In the genomic region with DNA sequence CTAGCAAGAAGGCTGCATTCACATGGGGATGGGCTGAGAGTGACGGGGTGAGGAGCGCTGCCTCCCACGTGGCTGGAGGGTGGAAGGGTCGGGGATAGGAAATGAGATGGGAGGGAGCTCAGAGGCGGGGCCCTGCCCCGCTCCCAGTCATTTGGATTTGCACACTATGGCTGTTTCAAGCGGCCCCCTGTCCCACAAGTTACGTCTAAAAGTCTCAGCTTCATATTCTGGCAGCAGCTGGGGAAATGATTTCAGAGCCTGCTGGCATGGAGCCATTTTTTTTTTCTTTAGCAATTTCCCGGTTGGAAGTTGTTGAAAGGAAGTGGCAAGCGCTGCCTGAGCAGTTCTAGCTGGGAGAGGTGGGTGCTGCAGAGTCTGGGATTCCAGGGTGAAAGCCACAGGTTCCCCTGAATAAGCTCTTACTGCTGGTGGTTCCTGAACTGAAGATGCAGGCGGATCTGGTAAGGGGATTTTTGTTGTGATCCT, we compare ENCODE assay signal across 1 cellular context.
TF ChIP-seq lines count a peak whose summit lies in the region.

No MANE protein-coding gene starts in this region.

TF ChIP-seq in SK-N-SH, 30 proteins besides CTCF, POLR2A, EP300 and RAD21 (continued from another document):
- TF ChIP-seq POLR2AphosphoS5 (IDR thresholded peaks at IDR 0.05; ENCODE audit: low read depth, low read length) = no peak
- TF ChIP-seq, protein P1, sequence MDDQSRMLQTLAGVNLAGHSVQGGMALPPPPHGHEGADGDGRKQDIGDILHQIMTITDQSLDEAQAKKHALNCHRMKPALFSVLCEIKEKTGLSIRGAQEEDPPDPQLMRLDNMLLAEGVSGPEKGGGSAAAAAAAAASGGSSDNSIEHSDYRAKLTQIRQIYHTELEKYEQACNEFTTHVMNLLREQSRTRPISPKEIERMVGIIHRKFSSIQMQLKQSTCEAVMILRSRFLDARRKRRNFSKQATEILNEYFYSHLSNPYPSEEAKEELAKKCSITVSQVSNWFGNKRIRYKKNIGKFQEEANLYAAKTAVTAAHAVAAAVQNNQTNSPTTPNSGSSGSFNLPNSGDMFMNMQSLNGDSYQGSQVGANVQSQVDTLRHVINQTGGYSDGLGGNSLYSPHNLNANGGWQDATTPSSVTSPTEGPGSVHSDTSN (IDR thresholded peaks at IDR 0.05) = 0 out of 2 replicates have a peak, but pooled peaks have one; percentile 15
- TF ChIP-seq MEF2A (IDR thresholded peaks at IDR 0.05; ENCODE audit: borderline replicate concordance, low read depth) = no peak
- no peak for TF ChIP-seq RCOR1 (IDR thresholded peaks at IDR 0.05; ENCODE audit: low read length)
- TF ChIP-seq NRF1 (IDR thresholded peaks at IDR 0.05; ENCODE audit: low read depth, low read length) = no peak
- TF ChIP-seq JUND (IDR thresholded peaks at IDR 0.05) = no peak
- TF ChIP-seq EZH2phosphoT487 (IDR thresholded peaks at IDR 0.05; ENCODE audit: borderline replicate concordance, low read depth) = no peak
- TF ChIP-seq MXI1 (IDR thresholded peaks at IDR 0.05; ENCODE audit: low read depth, low read length) = no peak
